Comparison of ENCODE assay signal across 13 cellular contexts in the genomic region with DNA sequence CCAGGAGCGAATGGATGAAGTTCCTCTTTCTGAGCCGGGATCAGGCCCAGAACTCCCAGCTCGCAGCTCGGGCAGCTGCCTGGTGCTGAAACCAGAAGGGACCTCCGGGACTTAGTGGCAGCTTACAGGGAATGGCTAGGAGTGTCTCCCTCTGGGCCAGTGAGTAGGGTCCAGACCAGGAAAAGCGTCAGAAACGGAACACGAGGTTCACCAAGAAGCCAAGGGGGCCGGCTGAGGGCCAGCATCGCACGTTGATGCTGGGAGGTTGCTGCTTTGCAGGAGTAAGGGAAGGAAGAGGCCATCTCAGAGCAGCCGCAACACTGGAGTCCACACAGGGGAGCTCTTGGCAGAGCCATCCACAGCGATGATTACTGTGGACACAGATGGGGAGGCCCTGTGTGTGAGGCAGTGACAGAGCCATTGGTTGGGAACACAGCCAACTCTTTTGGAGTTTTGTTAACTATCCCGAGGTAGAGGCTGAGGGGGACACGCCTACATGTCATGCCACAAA.
DNase-seq lines count a peak whose midpoint lies in the region; ATAC-seq and TF ChIP-seq lines count a peak whose summit lies in the region.
"Had no signal": no experiment of that assay in that cellular context is flagged by ENCODE, and none has a peak within 500 bp of the region (broad histone marks: within the 10 kb centered on the region; RNA-seq: fewer than 3 reads in every experiment).

No MANE protein-coding gene starts in this region.

- H3K79me2 ChIP-seq in hepatocyte, result no peaks in the 10 kb centered on the region

- no peaks in the 10 kb centered on the region for H3K36me3 ChIP-seq in hepatocyte (replicated peaks; ENCODE audit: insufficient read depth, low read depth)

- TF ChIP-seq CTCF in hepatocyte (IDR thresholded peaks at IDR 0.05; ENCODE audit: poor library complexity), result peak; percentile 25

- ATAC-seq in HG02642 (IDR thresholded peaks at IDR 0.05; ENCODE audit: poor library complexity, unreplicated experiment) (no peak), SK-N-SH treated with all-trans-retinoic acid at 6 μM for 48 hours (no peak)

- DNase-seq in COLO668 (lab: John Stamatoyannopoulos, UW; ENCODE audit: unreplicated experiment) (peak; percentile 24), MV-4-11 (lab: John Stamatoyannopoulos, UW) (peak; percentile 31), astrocyte of the hippocampus (ENCODE audit: low read depth, low spot score) (peak; percentile 52), hepatocyte (ENCODE audit: low spot score) (peak; percentile 41), cortex of kidney (lab: John Stamatoyannopoulos, UW) (no peak), T-helper 1 cell (no peak)
- DNase-seq: activated CD4-positive, alpha-beta T cell treated with anti-CD3 and anti-CD28 coated beads for 4 hours; foreskin melanocyte; HFFc6; occipital lobe; stimulated activated CD4-positive, alpha-beta T cell treated with anti-CD3 and anti-CD28 coated beads, Interleukin-4, amount 100 ng/mL, for 24 hours had no signal

- no peaks in the 10 kb centered on the region for H4K20me1 ChIP-seq in hepatocyte (ENCODE audit: insufficient read depth, poor library complexity, severe bottlenecking)

- H3K27ac ChIP-seq in hepatocyte, result no peak overlapping the region

- 83% methylated on average over 15 of the region's 15 CpGs for WGBS in hepatocyte (ENCODE audit: low lambda C conversion rate, missing lambda C conversion rate)

- H3K4me1 ChIP-seq in hepatocyte (ENCODE audit: insufficient read depth), result peaks cover 15% of the 10 kb centered on the region

- H3K4me3 ChIP-seq in hepatocyte, result no peak overlapping the region

- H3K4me2 ChIP-seq in hepatocyte, result no peak overlapping the region

- no peaks in the 10 kb centered on the region for H3K9me3 ChIP-seq in hepatocyte (ENCODE audit: low read depth)

- no peaks in the 10 kb centered on the region for H3K9me2 ChIP-seq in hepatocyte (replicated peaks; ENCODE audit: insufficient read depth)

- no peak overlapping the region for H2AFZ ChIP-seq in hepatocyte

- H3K27me3 ChIP-seq in hepatocyte, result no peaks in the 10 kb centered on the region

TF ChIP-seq in SK-N-SH treated with all-trans-retinoic acid at 6 μM for 48 hours, 23 proteins besides CTCF, POLR2A, EP300 and RAD21:
- no peak for TF ChIP-seq GLIS3 (CRISPR knock-in tag; IDR thresholded peaks at IDR 0.05)
- no peak for TF ChIP-seq TCF4 (CRISPR knock-in tag; IDR thresholded peaks at IDR 0.05; ENCODE audit: borderline replicate concordance)
- TF ChIP-seq ZFP30 (CRISPR knock-in tag; IDR thresholded peaks at IDR 0.05), result no peak

Comparison
In these comparisons a context has a peak if more than half of its experiments do, and no peak if none do; other contexts are left out.
1. DNase-seq: peak in COLO668 (single experiment), MV-4-11 (single experiment), astrocyte of the hippocampus (single experiment) and hepatocyte (single experiment); none in cortex of kidney (single experiment) and T-helper 1 cell (0 of 5).